27 cellular contexts compared by ENCODE assay signal in the genomic region with DNA sequence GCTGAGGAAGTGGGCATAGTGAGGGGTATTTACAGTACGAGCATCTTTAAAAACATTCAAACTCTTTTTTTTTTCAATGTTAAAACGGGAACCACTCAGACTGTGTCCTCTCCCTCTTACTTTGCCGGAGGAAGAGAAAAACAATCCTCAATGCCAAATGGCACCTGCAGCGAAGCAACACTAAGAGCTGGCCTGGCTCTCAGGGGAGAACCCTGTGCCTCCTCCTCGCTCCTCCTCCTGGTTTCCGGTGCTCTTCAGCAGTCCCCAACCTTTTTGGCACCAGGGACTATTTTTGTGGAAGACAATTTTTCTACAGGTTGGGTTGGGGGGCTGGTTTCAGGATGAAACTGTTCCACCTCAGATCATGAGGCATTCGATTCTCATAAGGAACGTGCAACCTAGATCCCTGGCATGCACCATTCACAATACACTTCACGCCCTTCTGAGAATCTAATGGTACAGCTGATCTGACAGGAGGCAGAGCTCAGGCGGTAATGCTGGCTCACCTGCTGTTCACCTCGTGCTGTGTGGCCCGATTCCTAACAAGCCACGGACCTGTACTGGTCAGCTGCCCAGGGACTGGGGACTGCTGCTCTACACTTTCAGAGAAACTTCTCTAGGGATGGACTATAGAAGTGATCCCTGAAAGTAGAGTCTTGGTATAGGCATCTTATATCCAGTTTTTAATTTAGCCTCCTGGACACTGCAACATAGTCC.
DNase-seq lines count a peak whose midpoint lies in the region; ATAC-seq, FAIRE-seq and TF ChIP-seq lines count a peak whose summit lies in the region.
"Had no signal": no experiment of that assay in that cellular context is flagged by ENCODE, and none has a peak within 500 bp of the region (broad histone marks: within the 10 kb centered on the region; RNA-seq: fewer than 3 reads in every experiment).

No MANE protein-coding gene starts in this region.

- no peaks in the 10 kb centered on the region for H4K20me1 ChIP-seq in HepG2 (ENCODE audit: insufficient read depth, low read length)
- H4K20me1 ChIP-seq: BLaER1 treated with 17β-estradiol and CSF1 and Interleukin-3, amounts not matched to agents 10 nM and 100 nM had no signal

- no peak overlapping the region for H2AFZ ChIP-seq in HepG2 (ENCODE audit: low read length)
- H2AFZ ChIP-seq: GM23338 had no signal

- no peak overlapping the region for H3K9ac ChIP-seq in HepG2 (ENCODE audit: insufficient read depth, low read depth, low read length)
- H3K9ac ChIP-seq: BLaER1 treated with 17β-estradiol and CSF1 and Interleukin-3, amounts not matched to agents 10 nM and 100 nM had no signal

- H3K4me2 ChIP-seq in HepG2 (ENCODE audit: low read depth, low read length), result no peak overlapping the region
- H3K4me2 ChIP-seq: A549; BLaER1 treated with 17β-estradiol and CSF1 and Interleukin-3, amounts not matched to agents 10 nM and 100 nM; GM23338 had no signal

- POLR2A ChIA-PET in HepG2 (lab: Yijun Ruan, JAX), result no interaction called here

- TF ChIP-seq EP300 in HepG2 (IDR thresholded peaks at IDR 0.05; ENCODE audit: low read depth in 2 of 2, low read length in 2 of 2), result no peak
- no peak for TF ChIP-seq EP300 in HepG2 (CRISPR knock-in tag; IDR thresholded peaks at IDR 0.05; ENCODE audit: borderline replicate concordance)

- WGBS in right lobe of liver (ENCODE audit: insufficient coverage, low coverage, low lambda C conversion rate, missing lambda C conversion rate), result 59% methylated on average over 9 of the region's 13 CpGs
- 63% methylated on average over 9 of the region's 13 CpGs for WGBS in HepG2 (ENCODE audit: low lambda C conversion rate)
- 88 to 92% (median 90%) methylated on average over 13 of the region's 13 CpGs for WGBS in adrenal gland, 4 donors

- H3K4me1 ChIP-seq in right lobe of liver (peaks cover 0 to 27% (median 6%) of the 10 kb centered on the region in 4 donors), HepG2 (ENCODE audit: insufficient read depth, low read length) (no peaks in the 10 kb centered on the region), adrenal gland (replicated peaks in 1 of 2) (peaks cover 0 to 8% of the 10 kb centered on the region in 2 donors)
- H3K4me1 ChIP-seq: A549; BLaER1 treated with 17β-estradiol and CSF1 and Interleukin-3, amounts not matched to agents 10 nM and 100 nM had no signal

- H3K79me2 ChIP-seq in HepG2 (ENCODE audit: insufficient read depth, low read length), result no peaks in the 10 kb centered on the region

- no peak overlapping the region for H3K4me3 ChIP-seq in right lobe of liver
- no peak overlapping the region for H3K4me3 ChIP-seq in HepG2 (replicated peaks in 1 of 3; ENCODE audit: insufficient read depth in 1 of 3, low read depth in 2 of 3, low read length in 3 of 3)
- H3K4me3 ChIP-seq in adrenal gland, result no peak overlapping the region
- H3K4me3 ChIP-seq: A549; BLaER1 treated with 17β-estradiol and CSF1 and Interleukin-3, amounts not matched to agents 10 nM and 100 nM; GM23338; HAP-1 had no signal

- TF ChIP-seq CTCF in right lobe of liver (IDR thresholded peaks at IDR 0.05) (no peak), HepG2 (CRISPR knock-in tag; IDR thresholded peaks at IDR 0.05) (no peak), adrenal gland (IDR thresholded peaks at IDR 0.05) (no peak), progenitor cell of endocrine pancreas (IDR thresholded peaks at IDR 0.05; ENCODE audit: unreplicated experiment) (no peak)

- H3K27me3 Mint-ChIP-seq in progenitor cell of endocrine pancreas, result peaks cover 25% of the 10 kb centered on the region

- ATAC-seq in right lobe of liver (peak in 3 of 4 donors; percentile 10 to 36 (median 15)), HepG2 (no peak), left lobe of liver (peak; percentile 50)
- ATAC-seq: A549, GM23338 had no signal

- no peaks in the 10 kb centered on the region for H3K9me3 Mint-ChIP-seq in progenitor cell of endocrine pancreas (ENCODE audit: low read depth)
- H3K9me3 Mint-ChIP-seq: CD4-positive, alpha-beta T cell; CD8-positive, alpha-beta memory T cell; GM23338; HFFc6 had no signal

- H3K36me3 ChIP-seq in right lobe of liver, result no peaks in the 10 kb centered on the region
- H3K36me3 ChIP-seq in HepG2 (replicated peaks in 1 of 2; ENCODE audit: control insufficient read depth in 1 of 2, insufficient read depth in 2 of 2, low read length in 2 of 2), result no peaks in the 10 kb centered on the region
- no peaks in the 10 kb centered on the region for H3K36me3 ChIP-seq in adrenal gland (replicated peaks in 1 of 2)
- H3K36me3 ChIP-seq: BE2C; BLaER1 treated with 17β-estradiol and CSF1 and Interleukin-3, amounts not matched to agents 10 nM and 100 nM; HAP-1 had no signal

- no peak for TF ChIP-seq RAD21 in HepG2 (CRISPR knock-in tag; IDR thresholded peaks at IDR 0.05)

- peak in 1 of 3 donors; percentile 50 for DNase-seq in right lobe of liver
- DNase-seq in HepG2 (ENCODE audit: low spot score), result no peak
- peak; percentile 44 to 86 for DNase-seq in cerebellar nuclear complex (lab: John Stamatoyannopoulos, UW)
- no peak for DNase-seq in left lobe of liver (ENCODE audit: low spot score)
- no peak for DNase-seq in adrenal gland
- no peak for DNase-seq in NCI-H510A treated with DMSO at 0.1 percent for 48 hours (lab: John Stamatoyannopoulos, UW)
- DNase-seq in progenitor cell of endocrine pancreas (ENCODE audit: low spot score, unreplicated experiment), result no peak
- DNase-seq: 8988T; ACHN; AML-193; BE2C; CD4-positive, alpha-beta T cell; CD8-positive, alpha-beta memory T cell; DMS 273 treated with DMSO at 0.1 percent for 48 hours; DMS79; EL; GF-D8; HFFc6 had no signal

- H3K4me3 Mint-ChIP-seq in progenitor cell of endocrine pancreas (ENCODE audit: low read depth), result no peak overlapping the region
- H3K4me3 Mint-ChIP-seq: CD14-positive monocyte; CD4-positive, alpha-beta T cell; CD8-positive, alpha-beta memory T cell; GM23338; HFFc6 had no signal

- H3K4me1 Mint-ChIP-seq in progenitor cell of endocrine pancreas (ENCODE audit: low read depth), result peaks cover 16% of the 10 kb centered on the region
- H3K4me1 Mint-ChIP-seq: CD14-positive monocyte; CD8-positive, alpha-beta memory T cell had no signal

- no peaks in the 10 kb centered on the region for H3K27me3 ChIP-seq in right lobe of liver
- H3K27me3 ChIP-seq in HepG2 (ENCODE audit: control insufficient read depth in 1 of 2, insufficient read depth in 2 of 2, low read length in 2 of 2), result peaks cover 0 to 16% of the 10 kb centered on the region in 2 experiments; a peak in 2 of 5 replicates
- H3K27me3 ChIP-seq in adrenal gland, result no peaks in the 10 kb centered on the region
- H3K27me3 ChIP-seq: BE2C; BLaER1 treated with 17β-estradiol and CSF1 and Interleukin-3, amounts not matched to agents 10 nM and 100 nM had no signal

- intact Hi-C loops in right lobe of liver (cut with DNase I) (no loop called here), HepG2 (cut with micrococcal nuclease; ENCODE audit: unreplicated experiment) (no loop called here), adrenal gland (cut with DNase I) (no loop called here)

- H3K27ac ChIP-seq in right lobe of liver (no peak overlapping the region), HepG2 (ENCODE audit: extremely low read length, insufficient read depth, low read length) (no peak overlapping the region), adrenal gland (no peak overlapping the region)
- H3K27ac ChIP-seq: A549; BLaER1 treated with 17β-estradiol and CSF1 and Interleukin-3, amounts not matched to agents 10 nM and 100 nM had no signal

- no peak overlapping the region for H3K27ac Mint-ChIP-seq in progenitor cell of endocrine pancreas
- H3K27ac Mint-ChIP-seq: CD14-positive monocyte; CD4-positive, alpha-beta T cell; CD8-positive, alpha-beta memory T cell; GM23338; HFFc6 had no signal

- no peak for FAIRE-seq in HepG2 (lab: Jason Lieb, UNC)
- FAIRE-seq: A549, D721Med, GM12891, GM18507, H54 had no signal

- BruUV-seq in HepG2 (replicated peaks; lab: Mats Ljungman, UMichigan), result no TSS peak

- no peaks in the 10 kb centered on the region for H3K9me3 ChIP-seq in right lobe of liver
- no peaks in the 10 kb centered on the region for H3K9me3 ChIP-seq in HepG2 (ENCODE audit: low read length)
- H3K9me3 ChIP-seq in adrenal gland (replicated peaks in 1 of 3), result no peaks in the 10 kb centered on the region
- H3K9me3 ChIP-seq: A549; BE2C; BLaER1 treated with 17β-estradiol and CSF1 and Interleukin-3, amounts not matched to agents 10 nM and 100 nM; HAP-1 had no signal

- CTCF ChIA-PET in HepG2 (lab: Yijun Ruan, JAX; ENCODE audit: low intra/inter-chr PET ratio, low total read pairs), result no interaction called here

- no peak for TF ChIP-seq POLR2A in right lobe of liver (IDR thresholded peaks at IDR 0.05)
- TF ChIP-seq POLR2A in HepG2 (IDR thresholded peaks at IDR 0.05; ENCODE audit: insufficient read depth in 1 of 2, low read depth in 2 of 2, low read length in 2 of 2), result no peak
- TF ChIP-seq POLR2A in adrenal gland (IDR thresholded peaks at IDR 0.05), result no peak

- in situ Hi-C loops in HepG2 (cut with HindIII; ENCODE audit: extremely low pct_ligation_motif_present, low pct_unique_long_range_greater_than_20kb), result no loop called here

- H3K36me3 Mint-ChIP-seq in progenitor cell of endocrine pancreas (ENCODE audit: insufficient read depth), result no peaks in the 10 kb centered on the region
- H3K36me3 Mint-ChIP-seq: CD14-positive monocyte; CD8-positive, alpha-beta memory T cell had no signal

TF ChIP-seq in HepG2, 621 proteins besides CTCF, POLR2A, EP300 and RAD21 (continues in another document):
- TF ChIP-seq ZFY (CRISPR knock-in tag; IDR thresholded peaks at IDR 0.05) (no peak), SMARCE1 (IDR thresholded peaks at IDR 0.05; ENCODE audit: borderline replicate concordance) (no peak), HIVEP1 (CRISPR knock-in tag; IDR thresholded peaks at IDR 0.05) (no peak)
- TF ChIP-seq, protein P1, sequence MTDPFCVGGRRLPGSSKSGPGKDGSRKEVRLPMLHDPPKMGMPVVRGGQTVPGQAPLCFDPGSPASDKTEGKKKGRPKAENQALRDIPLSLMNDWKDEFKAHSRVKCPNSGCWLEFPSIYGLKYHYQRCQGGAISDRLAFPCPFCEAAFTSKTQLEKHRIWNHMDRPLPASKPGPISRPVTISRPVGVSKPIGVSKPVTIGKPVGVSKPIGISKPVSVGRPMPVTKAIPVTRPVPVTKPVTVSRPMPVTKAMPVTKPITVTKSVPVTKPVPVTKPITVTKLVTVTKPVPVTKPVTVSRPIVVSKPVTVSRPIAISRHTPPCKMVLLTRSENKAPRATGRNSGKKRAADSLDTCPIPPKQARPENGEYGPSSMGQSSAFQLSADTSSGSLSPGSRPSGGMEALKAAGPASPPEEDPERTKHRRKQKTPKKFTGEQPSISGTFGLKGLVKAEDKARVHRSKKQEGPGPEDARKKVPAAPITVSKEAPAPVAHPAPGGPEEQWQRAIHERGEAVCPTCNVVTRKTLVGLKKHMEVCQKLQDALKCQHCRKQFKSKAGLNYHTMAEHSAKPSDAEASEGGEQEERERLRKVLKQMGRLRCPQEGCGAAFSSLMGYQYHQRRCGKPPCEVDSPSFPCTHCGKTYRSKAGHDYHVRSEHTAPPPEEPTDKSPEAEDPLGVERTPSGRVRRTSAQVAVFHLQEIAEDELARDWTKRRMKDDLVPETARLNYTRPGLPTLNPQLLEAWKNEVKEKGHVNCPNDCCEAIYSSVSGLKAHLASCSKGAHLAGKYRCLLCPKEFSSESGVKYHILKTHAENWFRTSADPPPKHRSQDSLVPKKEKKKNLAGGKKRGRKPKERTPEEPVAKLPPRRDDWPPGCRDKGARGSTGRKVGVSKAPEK (CRISPR knock-in tag; IDR thresholded peaks at IDR 0.05; ENCODE audit: borderline replicate concordance), result no peak

Comparison
In these comparisons a context has a peak if more than half of its experiments do, and no peak if none do; other contexts are left out.
1. DNase-seq: peak in cerebellar nuclear complex (2 of 2); none in HepG2 (single experiment), left lobe of liver (single experiment), adrenal gland (0 of 7), NCI-H510A treated with DMSO at 0.1 percent for 48 hours (single experiment) and progenitor cell of endocrine pancreas (single experiment).